Comparison of ENCODE assay signal across 8 cellular contexts in genomic region chr4:3531306-3531886, GRCh38. TPM values are rescaled to one million over a fixed set of nuclear protein-coding genes. Genes with fewer than 3 reads are reported as not detected.
DNase-seq lines count a peak whose midpoint lies in the region; ATAC-seq lines count a peak whose summit lies in the region.

No MANE protein-coding gene starts in this region.

- H3K9me3 ChIP-seq in iPS-18a (ENCODE audit: control insufficient read depth, low read depth, low read length) = no peaks in the 10 kb centered on the region

- intact Hi-C loops in activated CD4-positive, alpha-beta T cell treated with anti-CD3 and anti-CD28 coated beads, Interleukin-2, amount 10 ng/mL, durations not matched to agents 24 days and 14 days (cut with micrococcal nuclease) = loop anchor here (5.0 kb wide), 4 partner anchors 239 to 1289 kb away; partner anchors contain the start of genes GRK4, HAUS3, NOP14 and POLN

- H3K27ac Mint-ChIP-seq in activated CD4-positive, alpha-beta T cell treated with anti-CD3 and anti-CD28 coated beads, Interleukin-2, amount 10 ng/mL, durations not matched to agents 24 days and 14 days = peak overlapping the region; percentile 53
- H3K27ac Mint-ChIP-seq in activated naive CD8-positive, alpha-beta T cell treated with anti-CD3 and anti-CD28 coated beads, Interleukin-2, amount 50 U/mL, for 24 hours = peak overlapping the region; percentile 49
- H3K27ac Mint-ChIP-seq in stimulated activated memory B cell treated with anti-CD40 and anti-IgM and Interleukin-4, amounts not matched to agents 10 μg/mL and 1 μg/mL and 100 μg/mL, for 72 hours = peak overlapping the region; percentile 90

- H3K36me3 Mint-ChIP-seq in activated CD4-positive, alpha-beta T cell treated with anti-CD3 and anti-CD28 coated beads, Interleukin-2, amount 10 ng/mL, durations not matched to agents 24 days and 14 days (ENCODE audit: low read depth) = peaks cover 7% of the 10 kb centered on the region
- H3K36me3 Mint-ChIP-seq in activated naive CD8-positive, alpha-beta T cell treated with anti-CD3 and anti-CD28 coated beads, Interleukin-2, amount 50 U/mL, for 24 hours (ENCODE audit: low read depth) = no peaks in the 10 kb centered on the region
- peaks cover 11% of the 10 kb centered on the region for H3K36me3 Mint-ChIP-seq in stimulated activated memory B cell treated with anti-CD40 and anti-IgM and Interleukin-4, amounts not matched to agents 10 μg/mL and 1 μg/mL and 100 μg/mL, for 72 hours

- peaks cover 3% of the 10 kb centered on the region for H3K36me3 ChIP-seq in iPS-18a (ENCODE audit: control insufficient read depth, low read depth, low read length)

- no peak for ATAC-seq in activated naive CD8-positive, alpha-beta T cell treated with anti-CD3 and anti-CD28 coated beads, Interleukin-2, amount 50 U/mL, for 24 hours
- ATAC-seq in stimulated activated memory B cell treated with anti-CD40 and anti-IgM and Interleukin-4, amounts not matched to agents 10 μg/mL and 1 μg/mL and 100 μg/mL, for 72 hours = no peak

- no peaks in the 10 kb centered on the region for H3K9me3 Mint-ChIP-seq in activated CD4-positive, alpha-beta T cell treated with anti-CD3 and anti-CD28 coated beads, Interleukin-2, amount 10 ng/mL, durations not matched to agents 24 days and 14 days
- no peaks in the 10 kb centered on the region for H3K9me3 Mint-ChIP-seq in activated naive CD8-positive, alpha-beta T cell treated with anti-CD3 and anti-CD28 coated beads, Interleukin-2, amount 50 U/mL, for 24 hours
- peaks cover 4% of the 10 kb centered on the region for H3K9me3 Mint-ChIP-seq in stimulated activated memory B cell treated with anti-CD40 and anti-IgM and Interleukin-4, amounts not matched to agents 10 μg/mL and 1 μg/mL and 100 μg/mL, for 72 hours

- H3K27me3 Mint-ChIP-seq in activated CD4-positive, alpha-beta T cell treated with anti-CD3 and anti-CD28 coated beads, Interleukin-2, amount 10 ng/mL, durations not matched to agents 24 days and 14 days = peaks cover 15% of the 10 kb centered on the region
- peaks cover 3% of the 10 kb centered on the region for H3K27me3 Mint-ChIP-seq in activated naive CD8-positive, alpha-beta T cell treated with anti-CD3 and anti-CD28 coated beads, Interleukin-2, amount 50 U/mL, for 24 hours
- peaks cover 14% of the 10 kb centered on the region for H3K27me3 Mint-ChIP-seq in stimulated activated memory B cell treated with anti-CD40 and anti-IgM and Interleukin-4, amounts not matched to agents 10 μg/mL and 1 μg/mL and 100 μg/mL, for 72 hours

- no peak overlapping the region for H3K27ac ChIP-seq in iPS-18a (ENCODE audit: low read length)

- H3K4me1 ChIP-seq in iPS-18a (ENCODE audit: control insufficient read depth, low read depth, low read length) = peaks cover 13% of the 10 kb centered on the region

- H3K4me1 Mint-ChIP-seq in activated CD4-positive, alpha-beta T cell treated with anti-CD3 and anti-CD28 coated beads, Interleukin-2, amount 10 ng/mL, durations not matched to agents 24 days and 14 days = peaks cover 21% of the 10 kb centered on the region
- H3K4me1 Mint-ChIP-seq in activated naive CD8-positive, alpha-beta T cell treated with anti-CD3 and anti-CD28 coated beads, Interleukin-2, amount 50 U/mL, for 24 hours = peaks cover 26% of the 10 kb centered on the region
- H3K4me1 Mint-ChIP-seq in stimulated activated memory B cell treated with anti-CD40 and anti-IgM and Interleukin-4, amounts not matched to agents 10 μg/mL and 1 μg/mL and 100 μg/mL, for 72 hours = peaks cover 49% of the 10 kb centered on the region

- H3K4me3 ChIP-seq in iPS-18a (ENCODE audit: low read length) = peak overlapping the region; percentile 62

- no peak for DNase-seq in activated CD4-positive, alpha-beta T cell treated with anti-CD3 and anti-CD28 coated beads, Interleukin-2, amount 10 ng/mL, durations not matched to agents 24 days and 14 days
- DNase-seq in activated CD4-positive, alpha-beta T cell treated with anti-CD3 and anti-CD28 coated beads for 4 hours = no peak
- no peak for DNase-seq in activated naive CD8-positive, alpha-beta T cell treated with anti-CD3 and anti-CD28 coated beads, Interleukin-2, amount 50 U/mL, for 24 hours
- DNase-seq in NCI-H1105 treated with DMSO at 0.1 percent for 48 hours (lab: John Stamatoyannopoulos, UW) (no peak), NCI-H774 (lab: John Stamatoyannopoulos, UW) (no peak), islet precursor cell (no peak)

- H3K27me3 ChIP-seq in iPS-18a (ENCODE audit: control insufficient read depth, insufficient read depth, low read length) = peaks cover 21% of the 10 kb centered on the region

- peak overlapping the region; percentile 100 for H3K4me3 Mint-ChIP-seq in activated CD4-positive, alpha-beta T cell treated with anti-CD3 and anti-CD28 coated beads, Interleukin-2, amount 10 ng/mL, durations not matched to agents 24 days and 14 days
- peak overlapping the region; percentile 98 for H3K4me3 Mint-ChIP-seq in activated naive CD8-positive, alpha-beta T cell treated with anti-CD3 and anti-CD28 coated beads, Interleukin-2, amount 50 U/mL, for 24 hours
- peak overlapping the region; percentile 98 for H3K4me3 Mint-ChIP-seq in stimulated activated memory B cell treated with anti-CD40 and anti-IgM and Interleukin-4, amounts not matched to agents 10 μg/mL and 1 μg/mL and 100 μg/mL, for 72 hours

- peak overlapping the region; percentile 68 for H3K9ac ChIP-seq in iPS-18a (ENCODE audit: low read length)

RNA-seq across cellular contexts. Expression of gene LRPAP1, which starts 0.8 kb away (rescaled TPM):
- total RNA-seq in activated CD4-positive, alpha-beta T cell treated with anti-CD3 and anti-CD28 coated beads, Interleukin-2, amount 10 ng/mL, durations not matched to agents 24 days and 14 days = 76.1 and 81.6 TPM in 2 replicates
